ENCODE assay signal across 20 cellular contexts in genomic region chr16:1764971-1765370, GRCh38. TPM values are rescaled to one million over a fixed set of nuclear protein-coding genes. Genes with fewer than 3 reads are reported as not detected.
DNase-seq lines count a peak whose midpoint lies in the region; ATAC-seq and TF ChIP-seq lines count a peak whose summit lies in the region.
"Had no signal": no experiment of that assay in that cellular context is flagged by ENCODE, and none has a peak within 500 bp of the region (broad histone marks: within the 10 kb centered on the region; RNA-seq: fewer than 3 reads in every experiment).

No MANE protein-coding gene starts in this region.

- DNase-seq in RWPE1 (ENCODE audit: low spot score): no peak
- DNase-seq in trophoblast cell: no peak
- DNase-seq in iPS-NIHi11 (ENCODE audit: low spot score): no peak
- DNase-seq in foreskin melanocyte: no peak
- no peak for DNase-seq in NCI-H2029 treated with DMSO at 0.1 percent for 48 hours (lab: John Stamatoyannopoulos, UW)
- DNase-seq: ACHN; BE2C; Caco-2; Calu3; CD4-positive, alpha-beta T cell; CD8-positive, alpha-beta T cell; DMS79 treated with DMSO at 0.1 percent for 48 hours; GF-D8 had no signal

- no peak overlapping the region for H4K12ac ChIP-seq in trophoblast cell (ENCODE audit: low read depth, low read length)

- WGBS in trophoblast cell (ENCODE audit: extremely low coverage, insufficient coverage, insufficient read length): no CpG with 5 or more reads among the region's 21 CpGs

- H3K79me2 ChIP-seq in trophoblast cell (ENCODE audit: control insufficient read depth, insufficient read depth, low read length, poor library complexity): no peaks in the 10 kb centered on the region

- no peak overlapping the region for H3K18ac ChIP-seq in trophoblast cell (ENCODE audit: low read length)

- H3K4me2 ChIP-seq in BLaER1: no peak overlapping the region
- no peak overlapping the region for H3K4me2 ChIP-seq in trophoblast cell (ENCODE audit: low read length)
- H3K4me2 ChIP-seq: A549 had no signal

- CTCF ChIA-PET in HEK293 (lab: Yijun Ruan, JAX): interaction anchor here (0.6 kb wide), 1 partner anchor 155 kb away, joined by 3 read pairs; no protein-coding TSS in a partner anchor
- CTCF ChIA-PET in RWPE1 (lab: Yijun Ruan, JAX): interaction anchor here (1.0 kb wide), 2 partner anchors 10 to 59 kb away, joined by 3 to 4 read pairs; partner anchors contain the start of gene MAPK8IP3

- H3K23ac ChIP-seq in trophoblast cell (ENCODE audit: low read length): no peak overlapping the region

- H3K27me3 ChIP-seq in BLaER1 (no peaks in the 10 kb centered on the region), trophoblast cell (ENCODE audit: insufficient read depth, low read length) (no peaks in the 10 kb centered on the region)
- H3K27me3 ChIP-seq: BE2C had no signal

- H3K36me3 ChIP-seq in BLaER1 (peaks cover 78% of the 10 kb centered on the region), HEK293 (ENCODE audit: control insufficient read depth in 2 of 2, insufficient read depth in 1 of 2, low read length in 2 of 2) (peaks cover 0 to 94% of the 10 kb centered on the region in 2 experiments; a peak in 1 of 3 replicates), trophoblast cell (ENCODE audit: control insufficient read depth in 1 of 2, insufficient read depth in 2 of 2, low read length in 2 of 2) (peaks cover 83 to 85% of the 10 kb centered on the region in 2 experiments)

- no peak overlapping the region for H4K91ac ChIP-seq in trophoblast cell (ENCODE audit: low read depth, low read length)

- no peak for ATAC-seq in GM21515 (IDR thresholded peaks at IDR 0.05; ENCODE audit: unreplicated experiment)
- ATAC-seq: CD8-positive, alpha-beta T cell had no signal

- no peak overlapping the region for H2BK5ac ChIP-seq in trophoblast cell (ENCODE audit: low read depth, low read length, poor library complexity)

- H3K9me3 ChIP-seq in BLaER1 (no peaks in the 10 kb centered on the region), HEK293 (ENCODE audit: control insufficient read depth, insufficient read depth, low read depth, low read length) (no peaks in the 10 kb centered on the region), trophoblast cell (ENCODE audit: insufficient read depth, low read depth, low read length) (peaks cover 2% of the 10 kb centered on the region)
- H3K9me3 ChIP-seq: A549; BE2C; BLaER1 treated with 17β-estradiol and CSF1 and Interleukin-3, amounts not matched to agents 10 nM and 100 nM; Caco-2 had no signal

- no peak overlapping the region for H2AK5ac ChIP-seq in trophoblast cell (ENCODE audit: low read length)

- no peak overlapping the region for H2AFZ ChIP-seq in trophoblast cell (ENCODE audit: insufficient read depth, low read length, poor library complexity)

- POLR2A ChIA-PET in HEK293 (lab: Yijun Ruan, JAX): interaction anchor here (0.8 to 1.4 kb wide), 2 partner anchors 18 to 200 kb away, joined by 4 to 6 read pairs; partner anchors contain the start of genes NUBP2, RPS2 and SPSB3
- POLR2A ChIA-PET in RWPE1 (lab: Yijun Ruan, JAX; ENCODE audit: low non-redundant PET): no interaction called here

- H3K27ac ChIP-seq in BLaER1: peak overlapping the region; percentile 3; the same call in 1 of the 2 replicates
- no peak overlapping the region for H3K27ac ChIP-seq in HEK293 (ENCODE audit: extremely low read depth, low read depth, low read length)
- peak overlapping the region; percentile 37 for H3K27ac ChIP-seq in RWPE1
- H3K27ac ChIP-seq in trophoblast cell (ENCODE audit: low read depth, low read length): no peak overlapping the region
- H3K27ac ChIP-seq: 22Rv1; A549; BLaER1 treated with 17β-estradiol and CSF1 and Interleukin-3, amounts not matched to agents 10 nM and 100 nM; C4-2B had no signal

- no peak overlapping the region for H3K14ac ChIP-seq in trophoblast cell (ENCODE audit: low read length)

- no peaks in the 10 kb centered on the region for H3K79me1 ChIP-seq in trophoblast cell (ENCODE audit: low read length)

- H4K20me1 ChIP-seq in BLaER1: peaks cover 56% of the 10 kb centered on the region

- no peak overlapping the region for H4K8ac ChIP-seq in trophoblast cell (ENCODE audit: low read depth, low read length)

- H2BK120ac ChIP-seq in trophoblast cell (ENCODE audit: insufficient read depth, low read length, poor library complexity): no peak overlapping the region

- no peak overlapping the region for H3K4ac ChIP-seq in trophoblast cell (ENCODE audit: low read depth, low read length)

- TF ChIP-seq CTCF in HEK293 (tag by site-specific recombination; IDR thresholded peaks at IDR 0.05) (no peak), RWPE1 (conservative IDR thresholded peaks at IDR 0.05; ENCODE audit: low read depth) (no peak)

- H3K4me3 ChIP-seq in BLaER1 (no peak overlapping the region), HEK293 (ENCODE audit: low read depth, low read length) (no peak overlapping the region), trophoblast cell (ENCODE audit: low read depth, low read length) (peak overlapping the region; percentile 18)
- H3K4me3 ChIP-seq: A549; BLaER1 treated with 17β-estradiol and CSF1 and Interleukin-3, amounts not matched to agents 10 nM and 100 nM had no signal

- no peak overlapping the region for H2BK12ac ChIP-seq in trophoblast cell (ENCODE audit: low read length)

- H3K4me1 ChIP-seq in BLaER1: peaks cover 47% of the 10 kb centered on the region
- peaks cover 2% of the 10 kb centered on the region; the same call in 1 of the 2 replicates for H3K4me1 ChIP-seq in HEK293 (ENCODE audit: control insufficient read depth, insufficient read depth, low read length)
- no peaks in the 10 kb centered on the region for H3K4me1 ChIP-seq in trophoblast cell (ENCODE audit: control insufficient read depth in 1 of 2, insufficient read depth in 2 of 2, low read length in 2 of 2)
- H3K4me1 ChIP-seq: Caco-2 had no signal

- H3K9ac ChIP-seq in BLaER1 (no peak overlapping the region), trophoblast cell (ENCODE audit: low read length) (no peak overlapping the region)
- H3K9ac ChIP-seq: BLaER1 treated with 17β-estradiol and CSF1 and Interleukin-3, amounts not matched to agents 10 nM and 100 nM had no signal

TF ChIP-seq in HEK293, 187 proteins besides CTCF, POLR2A, EP300 and RAD21:
- TF ChIP-seq ZNF610 (tag by site-specific recombination; IDR thresholded peaks at IDR 0.05; ENCODE audit: borderline replicate concordance): no peak
- TF ChIP-seq TRIM28 (IDR thresholded peaks at IDR 0.05; ENCODE audit: borderline replicate concordance, low read length): no peak
- peak; percentile 19; the same call in 1 of the 2 replicates for TF ChIP-seq KLF9 (tag by site-specific recombination; IDR thresholded peaks at IDR 0.05; ENCODE audit: low read depth)

RNA-seq across cellular contexts. Expression of gene NME3, which starts 6.4 kb away (rescaled TPM):
- 31.6 TPM in 2 replicates for polyA plus RNA-seq in trophoblast cell (2013)

RNA-seq across cellular contexts. Expression of gene EME2, which starts 7.6 kb away (rescaled TPM):
- 3.6 and 4.3 TPM in 2 replicates for polyA plus RNA-seq in trophoblast cell (2013)

RNA-seq across cellular contexts. Expression of gene MRPS34, which starts 8.0 kb away (rescaled TPM):
- polyA plus RNA-seq in trophoblast cell (2013): 94.3 and 98.1 TPM in 2 replicates

RNA-seq across cellular contexts. Expression of gene SPSB3, which starts 17.4 kb away (rescaled TPM):
- 33.2 and 35.2 TPM in 2 replicates for polyA plus RNA-seq in trophoblast cell (2013)

RNA-seq across cellular contexts. Expression of gene NUBP2, which starts 17.8 kb away (rescaled TPM):
- 44.4 and 44.6 TPM in 2 replicates for polyA plus RNA-seq in trophoblast cell (2013)

Comparison
In these comparisons a context has a peak if more than half of its experiments do, and no peak if none do; other contexts are left out.
1. H3K27ac ChIP-seq: peak in BLaER1 (single experiment) and RWPE1 (single experiment); none in HEK293 (single experiment) and trophoblast cell (single experiment).